Comparison of ENCODE assay signal across 26 cellular contexts in genomic region chr15:38541046-38541445, GRCh38. TPM values are rescaled to one million over a fixed set of nuclear protein-coding genes. Genes with fewer than 3 reads are reported as not detected.
A peak's percentile ranks its signal among the peaks of the same experiment; 100 is the strongest.
DNase-seq lines count a peak whose midpoint lies in the region; ATAC-seq and TF ChIP-seq lines count a peak whose summit lies in the region.
"Had no signal": no experiment of that assay in that cellular context is flagged by ENCODE, and none has a peak within 500 bp of the region (broad histone marks: within the 10 kb centered on the region; RNA-seq: fewer than 3 reads in every experiment).

No MANE protein-coding gene starts in this region.

- no peak for TF ChIP-seq EP300 in esophagus muscularis mucosa (IDR thresholded peaks at IDR 0.05)
- no peak for TF ChIP-seq EP300 in upper lobe of left lung (IDR thresholded peaks at IDR 0.05)

- no peak overlapping the region for H3K27ac ChIP-seq in esophagus muscularis mucosa (replicated peaks in 1 of 4)
- no peak overlapping the region for H3K27ac ChIP-seq in upper lobe of left lung
- H3K27ac ChIP-seq: brain microvascular endothelial cell, esophagus squamous epithelium, left lung, ovary, SK-N-MC, thoracic aorta had no signal

- peaks cover 96% of the 10 kb centered on the region for H3K4me1 Mint-ChIP-seq in stimulated activated naive CD8-positive, alpha-beta T cell treated with anti-CD3 and anti-CD28 coated beads, Interleukin-15, Interleukin-2, amounts not matched to agents 100 ng/mL and 50 ng/mL, for 24 hours (ENCODE audit: low read depth)
- H3K4me1 Mint-ChIP-seq in stimulated activated naive CD8-positive, alpha-beta T cell treated with anti-CD3 and anti-CD28 coated beads, Interleukin-15, amount 100 ng/mL, for 72 hours, result peaks cover 89% of the 10 kb centered on the region
- H3K4me1 Mint-ChIP-seq in activated CD4-positive, alpha-beta memory T cell treated with anti-CD3 and anti-CD28 coated beads, Interleukin-2, amount 10 ng/mL, durations not matched to agents 7 days and 5 days, result peaks cover 90% of the 10 kb centered on the region

- POLR2A ChIA-PET in activated CD4-positive, alpha-beta memory T cell treated with anti-CD3 and anti-CD28 coated beads, Interleukin-2, amount 10 ng/mL, durations not matched to agents 7 days and 5 days (lab: Charles Lee), result interaction anchor here (0.7 to 3.9 kb wide), 10 partner anchors 11 to 150 kb away, joined by 3 to 23 read pairs (median 5); no protein-coding TSS in a partner anchor

- DNase-seq in stimulated activated naive CD8-positive, alpha-beta T cell treated with anti-CD3 and anti-CD28 coated beads, Interleukin-15, amount 100 ng/mL, for 72 hours, result no peak
- no peak for DNase-seq in activated CD4-positive, alpha-beta memory T cell treated with anti-CD3 and anti-CD28 coated beads, Interleukin-2, amount 10 ng/mL, durations not matched to agents 7 days and 5 days
- DNase-seq in esophagus muscularis mucosa (ENCODE audit: extremely low spot score), result peak; percentile 66
- no peak for DNase-seq in NAMALWA (ENCODE audit: low spot score)
- DNase-seq in upper lobe of left lung, result no peak
- no peak for DNase-seq in Right ventricle myocardium inferior (ENCODE audit: missing footprints)
- DNase-seq: activated CD4-positive, alpha-beta T cell treated with anti-CD3 and anti-CD28 coated beads, Interleukin-2, amount 50 U/mL, for 1 hour; brain microvascular endothelial cell; C1 segment of cervical spinal cord; EL; esophagus squamous epithelium; HCEC 1CT; left lung; naive B cell; NCI-H1105 treated with DMSO at 0.1 percent for 48 hours; NCI-H2029; NCI-H226; NCI-H82; ovary; retina; RPMI8226; stimulated activated naive B cell treated with anti-CD40 and anti-IgM and Interleukin-4, amounts not matched to agents 10 μg/mL and 1 μg/mL and 100 μg/mL, for 72 hours had no signal

- WGBS in esophagus muscularis mucosa, result 93% methylated on average over 6 of the region's 7 CpGs
- 89% methylated on average over 7 of the region's 7 CpGs for WGBS in upper lobe of left lung, 2 donors

- intact Hi-C loops in esophagus muscularis mucosa (cut with DNase I) (no loop called here), Right ventricle myocardium inferior (cut with DNase I) (no loop called here)

- no peak for TF ChIP-seq POLR2A in esophagus muscularis mucosa (IDR thresholded peaks at IDR 0.05; ENCODE audit: low read depth)
- no peak for TF ChIP-seq POLR2A in upper lobe of left lung (IDR thresholded peaks at IDR 0.05)

- ATAC-seq in stimulated activated naive CD8-positive, alpha-beta T cell treated with anti-CD3 and anti-CD28 coated beads, Interleukin-15, amount 100 ng/mL, for 72 hours, result no peak
- ATAC-seq in upper lobe of left lung (ENCODE audit: low FRiP score in 2 of 2) (no peak), Right ventricle myocardium inferior (no peak)
- ATAC-seq: left lung; stimulated activated naive B cell treated with anti-CD40 and anti-IgM and Interleukin-4, amounts not matched to agents 10 μg/mL and 1 μg/mL and 100 μg/mL, for 72 hours had no signal

- H3K36me3 Mint-ChIP-seq in stimulated activated naive CD8-positive, alpha-beta T cell treated with anti-CD3 and anti-CD28 coated beads, Interleukin-15, Interleukin-2, amounts not matched to agents 100 ng/mL and 50 ng/mL, for 24 hours (ENCODE audit: low read depth), result peaks cover 33% of the 10 kb centered on the region
- peaks cover 85% of the 10 kb centered on the region for H3K36me3 Mint-ChIP-seq in activated CD4-positive, alpha-beta memory T cell treated with anti-CD3 and anti-CD28 coated beads, Interleukin-2, amount 10 ng/mL, durations not matched to agents 7 days and 5 days (ENCODE audit: low read depth)
- H3K36me3 Mint-ChIP-seq: naive B cell had no signal

- H3K4me1 ChIP-seq in esophagus muscularis mucosa (peaks cover 0 to 5% (median 4%) of the 10 kb centered on the region in 4 donors), upper lobe of left lung (no peaks in the 10 kb centered on the region)
- H3K4me1 ChIP-seq: left lung had no signal

- H3K4me3 Mint-ChIP-seq in stimulated activated naive CD8-positive, alpha-beta T cell treated with anti-CD3 and anti-CD28 coated beads, Interleukin-15, Interleukin-2, amounts not matched to agents 100 ng/mL and 50 ng/mL, for 24 hours, result no peak overlapping the region
- peak overlapping the region in 1 of 2 donors; percentile 24 for H3K4me3 Mint-ChIP-seq in stimulated activated naive CD8-positive, alpha-beta T cell treated with anti-CD3 and anti-CD28 coated beads, Interleukin-15, amount 100 ng/mL, for 72 hours
- no peak overlapping the region for H3K4me3 Mint-ChIP-seq in activated CD4-positive, alpha-beta memory T cell treated with anti-CD3 and anti-CD28 coated beads, Interleukin-2, amount 10 ng/mL, durations not matched to agents 7 days and 5 days
- H3K4me3 Mint-ChIP-seq: naive B cell; stimulated activated naive B cell treated with anti-CD40 and anti-IgM and Interleukin-4, amounts not matched to agents 10 μg/mL and 1 μg/mL and 100 μg/mL, for 72 hours had no signal

- CTCF ChIA-PET in activated CD4-positive, alpha-beta memory T cell treated with anti-CD3 and anti-CD28 coated beads, Interleukin-2, amount 10 ng/mL, durations not matched to agents 7 days and 5 days (lab: Charles Lee), result interaction anchor here (1.1 to 1.7 kb wide), 3 partner anchors 23 to 157 kb away, joined by 3 to 7 read pairs (median 6); no protein-coding TSS in a partner anchor

- H3K9me3 ChIP-seq in esophagus muscularis mucosa (no peaks in the 10 kb centered on the region), upper lobe of left lung (no peaks in the 10 kb centered on the region)
- H3K9me3 ChIP-seq: esophagus squamous epithelium, left lung, ovary, thoracic aorta had no signal

- H3K36me3 ChIP-seq in esophagus muscularis mucosa, result no peaks in the 10 kb centered on the region
- H3K36me3 ChIP-seq in upper lobe of left lung, result no peaks in the 10 kb centered on the region
- H3K36me3 ChIP-seq: brain microvascular endothelial cell, esophagus squamous epithelium, left lung, ovary, thoracic aorta had no signal

- TF ChIP-seq CTCF in esophagus muscularis mucosa (IDR thresholded peaks at IDR 0.05), result no peak
- TF ChIP-seq CTCF in upper lobe of left lung (IDR thresholded peaks at IDR 0.05), result no peak

- H3K27me3 ChIP-seq in esophagus muscularis mucosa, result no peaks in the 10 kb centered on the region
- H3K27me3 ChIP-seq in upper lobe of left lung, result no peaks in the 10 kb centered on the region
- H3K27me3 ChIP-seq: brain microvascular endothelial cell, esophagus squamous epithelium, left lung, ovary had no signal

- H3K9me3 Mint-ChIP-seq in stimulated activated naive CD8-positive, alpha-beta T cell treated with anti-CD3 and anti-CD28 coated beads, Interleukin-15, Interleukin-2, amounts not matched to agents 100 ng/mL and 50 ng/mL, for 24 hours, result no peaks in the 10 kb centered on the region
- no peaks in the 10 kb centered on the region for H3K9me3 Mint-ChIP-seq in stimulated activated naive CD8-positive, alpha-beta T cell treated with anti-CD3 and anti-CD28 coated beads, Interleukin-15, amount 100 ng/mL, for 72 hours
- H3K9me3 Mint-ChIP-seq in activated CD4-positive, alpha-beta memory T cell treated with anti-CD3 and anti-CD28 coated beads, Interleukin-2, amount 10 ng/mL, durations not matched to agents 7 days and 5 days, result no peaks in the 10 kb centered on the region
- H3K9me3 Mint-ChIP-seq: naive B cell; stimulated activated naive B cell treated with anti-CD40 and anti-IgM and Interleukin-4, amounts not matched to agents 10 μg/mL and 1 μg/mL and 100 μg/mL, for 72 hours had no signal

- H3K4me3 ChIP-seq in esophagus muscularis mucosa (no peak overlapping the region), upper lobe of left lung (no peak overlapping the region)
- H3K4me3 ChIP-seq: esophagus squamous epithelium, left lung, ovary, SK-N-MC, smooth muscle cell, thoracic aorta had no signal

- H3K27me3 Mint-ChIP-seq in stimulated activated naive CD8-positive, alpha-beta T cell treated with anti-CD3 and anti-CD28 coated beads, Interleukin-15, Interleukin-2, amounts not matched to agents 100 ng/mL and 50 ng/mL, for 24 hours, result no peaks in the 10 kb centered on the region
- no peaks in the 10 kb centered on the region for H3K27me3 Mint-ChIP-seq in stimulated activated naive CD8-positive, alpha-beta T cell treated with anti-CD3 and anti-CD28 coated beads, Interleukin-15, amount 100 ng/mL, for 72 hours
- H3K27me3 Mint-ChIP-seq in activated CD4-positive, alpha-beta memory T cell treated with anti-CD3 and anti-CD28 coated beads, Interleukin-2, amount 10 ng/mL, durations not matched to agents 7 days and 5 days, result no peaks in the 10 kb centered on the region
- H3K27me3 Mint-ChIP-seq: naive B cell; stimulated activated naive B cell treated with anti-CD40 and anti-IgM and Interleukin-4, amounts not matched to agents 10 μg/mL and 1 μg/mL and 100 μg/mL, for 72 hours had no signal

- peak overlapping the region; percentile 34 for H3K27ac Mint-ChIP-seq in stimulated activated naive CD8-positive, alpha-beta T cell treated with anti-CD3 and anti-CD28 coated beads, Interleukin-15, Interleukin-2, amounts not matched to agents 100 ng/mL and 50 ng/mL, for 24 hours
- peak overlapping the region in 1 of 2 donors; percentile 65 for H3K27ac Mint-ChIP-seq in stimulated activated naive CD8-positive, alpha-beta T cell treated with anti-CD3 and anti-CD28 coated beads, Interleukin-15, amount 100 ng/mL, for 72 hours
- H3K27ac Mint-ChIP-seq in activated CD4-positive, alpha-beta memory T cell treated with anti-CD3 and anti-CD28 coated beads, Interleukin-2, amount 10 ng/mL, durations not matched to agents 7 days and 5 days, result peak overlapping the region; percentile 54
- H3K27ac Mint-ChIP-seq: stimulated activated naive B cell treated with anti-CD40 and anti-IgM and Interleukin-4, amounts not matched to agents 10 μg/mL and 1 μg/mL and 100 μg/mL, for 72 hours had no signal

RNA-seq across cellular contexts. Expression of gene RASGRP1, which starts 23.6 kb away (rescaled TPM):
- 100 to 1,000 TPM; 200 to 208 TPM for total RNA-seq in activated CD4-positive, alpha-beta memory T cell treated with anti-CD3 and anti-CD28 coated beads, Interleukin-2, amount 10 ng/mL, durations not matched to agents 7 days and 5 days
- total RNA-seq in esophagus muscularis mucosa, result under 1 TPM; 0.29 to 0.99 (median 0.66) TPM
- 1 to 10 TPM; 2.9 to 6.8 (median 4.6) TPM for total RNA-seq in upper lobe of left lung
- 0.46 TPM for total RNA-seq in Right ventricle myocardium inferior

Comparison
In these comparisons a context has a peak if more than half of its experiments do, and no peak if none do; other contexts are left out.
1. RNA of gene RASGRP1, which starts 23.6 kb away (total RNA-seq): 200 to 208 TPM in activated CD4-positive, alpha-beta memory T cell treated with anti-CD3 and anti-CD28 coated beads, Interleukin-2, amount 10 ng/mL, durations not matched to agents 7 days and 5 days; 2.9 to 6.8 TPM in upper lobe of left lung, 0.29 to 0.99 TPM in esophagus muscularis mucosa and 0.46 TPM in Right ventricle myocardium inferior (single experiment); every median in the first group is over 10 times any median in the second.